Comparison of ENCODE assay signal across 25 cellular contexts in the genomic region with DNA sequence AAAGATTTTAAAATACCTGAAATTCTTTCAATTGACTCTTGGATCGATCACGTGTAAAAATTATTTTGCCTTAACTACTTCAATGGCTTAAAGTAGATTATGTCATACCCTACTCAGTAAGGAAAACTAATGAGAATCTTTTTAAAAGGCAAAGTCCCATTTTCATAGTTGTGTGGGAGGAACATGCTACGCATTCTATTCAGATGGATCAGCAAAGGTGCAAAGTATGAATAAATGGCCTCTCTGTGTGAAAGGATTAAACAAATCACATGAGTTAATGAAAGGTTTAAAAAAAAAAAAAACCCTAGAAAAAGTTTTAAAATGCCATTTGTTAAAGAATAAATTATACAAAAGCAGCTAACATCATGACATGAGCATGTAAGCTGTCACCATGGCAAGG.
"Had no signal": no experiment of that assay in that cellular context is flagged by ENCODE, and none has a peak within 500 bp of the region (broad histone marks: within the 10 kb centered on the region; RNA-seq: fewer than 3 reads in every experiment).

No MANE protein-coding gene starts in this region.

- FAIRE-seq: HepG2 had no signal

- H3K4me3 ChIP-seq: MG63 had no signal

- H3K27ac ChIP-seq: RWPE1 had no signal

- H3K9ac ChIP-seq: SK-N-SH had no signal

- H3K27me3 ChIP-seq: MG63 had no signal

- H3K9me3 ChIP-seq: MG63, SK-N-SH had no signal

- ATAC-seq: HepG2, Panc1, PC-3 had no signal

- H3K4me2 ChIP-seq: SK-N-SH had no signal

- DNase-seq: IMR-90, Karpas-422, KG1, MG63, NCI-H1092, NCI-H1105 treated with DMSO at 0.1 percent for 48 hours, NCI-H1417 treated with DMSO at 0.1 percent for 48 hours, NCI-H146, NCI-H1694 treated with DMSO at 0.1 percent for 48 hours, NCI-H1930, NCI-H2081, NCI-H2107, NCI-H2227 treated with DMSO at 0.1 percent for 48 hours, NCI-H446, NCI-H510A, NCI-H524 treated with DMSO at 0.1 percent for 48 hours, NCI-H69, NCI-H774, PC-3, SHP77, SK-N-SH, SW 1271 had no signal

- H3K36me3 ChIP-seq: MG63 had no signal
